35 cellular contexts compared by ENCODE assay signal in genomic region chr17:13981881-13982280, GRCh38.
"Had no signal": no experiment of that assay in that cellular context is flagged by ENCODE, and none has a peak within 500 bp of the region (broad histone marks: within the 10 kb centered on the region; RNA-seq: fewer than 3 reads in every experiment).

No MANE protein-coding gene starts in this region.

- H3K9me3 Mint-ChIP-seq: activated CD4-positive, alpha-beta memory T cell treated with anti-CD3 and anti-CD28 coated beads for 36 hours; activated naive CD4-positive, alpha-beta T cell treated with anti-CD3 and anti-CD28 coated beads for 36 hours; activated T-cell treated with anti-CD3 and anti-CD28 coated beads, Interleukin-2, amount 50 U/mL, for 4 hours; brain; T-helper 1 cell treated with Interleukin-12 subunit alpha and Interleukin-12 subunit beta and Interleukin-4 antibody, amounts not matched to agents 30 μg/mL and 1 μg/mL, for 36 hours had no signal

- H3K4me3 ChIP-seq: adrenal gland, Peyer's patch had no signal

- H3K27me3 Mint-ChIP-seq: activated B cell treated with CpG ODN at 0.5 μM for 24 hours; activated CD4-positive, alpha-beta memory T cell treated with anti-CD3 and anti-CD28 coated beads for 36 hours; brain had no signal

- H3K4me1 ChIP-seq: adrenal gland, Peyer's patch had no signal

- H3K27ac ChIP-seq: adrenal gland, Peyer's patch, VCaP had no signal

- H3K4me1 Mint-ChIP-seq: activated B cell treated with CpG ODN at 0.5 μM for 24 hours had no signal

- H3K27ac Mint-ChIP-seq: activated B cell treated with CpG ODN at 0.5 μM for 24 hours; activated CD4-positive, alpha-beta memory T cell treated with anti-CD3 and anti-CD28 coated beads for 36 hours; activated naive CD4-positive, alpha-beta T cell treated with anti-CD3 and anti-CD28 coated beads for 36 hours; activated naive CD4-positive, alpha-beta T cell treated with anti-CD3 and anti-CD28 coated beads, Interleukin-2, amount 50 U/mL, for 72 hours; activated T-helper 1 cell treated with anti-CD3 and anti-CD28 coated beads, Interleukin-12 subunit alpha, Interleukin-12 subunit beta, Interleukin-2, Interleukin-4 antibody, amounts not matched to agents 30 ng/mL and 10 ng/mL and 1 ng/mL, durations not matched to agents 14 hours and 24 hours and 36 hours; brain; T-helper 1 cell treated with Interleukin-12 subunit alpha and Interleukin-12 subunit beta and Interleukin-4 antibody, amounts not matched to agents 30 μg/mL and 1 μg/mL, for 36 hours had no signal

- H3K27me3 ChIP-seq: adrenal gland, Peyer's patch had no signal

- H3K4me3 Mint-ChIP-seq: activated B cell treated with CpG ODN at 0.5 μM for 24 hours; activated CD4-positive, alpha-beta memory T cell treated with anti-CD3 and anti-CD28 coated beads for 36 hours; activated naive CD4-positive, alpha-beta T cell treated with anti-CD3 and anti-CD28 coated beads for 36 hours; activated T-cell treated with anti-CD3 and anti-CD28 coated beads, Interleukin-2, amount 50 U/mL, for 4 hours; activated T-helper 1 cell treated with anti-CD3 and anti-CD28 coated beads, Interleukin-12 subunit alpha, Interleukin-12 subunit beta, Interleukin-2, Interleukin-4 antibody, amounts not matched to agents 30 ng/mL and 10 ng/mL and 1 ng/mL, durations not matched to agents 14 hours and 24 hours and 36 hours; brain; T-helper 1 cell treated with Interleukin-12 subunit alpha and Interleukin-12 subunit beta and Interleukin-4 antibody, amounts not matched to agents 30 μg/mL and 1 μg/mL, for 36 hours had no signal

- DNase-seq: activated B cell treated with CpG ODN at 0.5 μM for 24 hours; activated CD4-positive, alpha-beta memory T cell treated with anti-CD3 and anti-CD28 coated beads for 36 hours; activated CD4-positive, alpha-beta T cell treated with anti-CD3 and anti-CD28 coated beads for 4 hours; activated CD4-positive, alpha-beta T cell treated with anti-CD3 and anti-CD28 coated beads, Interleukin-2, amount 50 U/mL, for 1 hour; activated CD4-positive, CD25-positive, alpha-beta regulatory T cell treated with anti-CD3 and anti-CD28 coated beads, Interleukin-2, amount 50 U/mL, for 72 hours; activated CD8-positive, alpha-beta memory T cell treated with anti-CD3 and anti-CD28 coated beads, Interleukin-2, amount 50 U/mL, for 4 hours; activated gamma-delta T cell treated with Interleukin-2 at 50 U/mL for 16 hours; activated naive CD4-positive, alpha-beta T cell treated with anti-CD3 and anti-CD28 coated beads for 36 hours; activated T-cell treated with anti-CD3 and anti-CD28 coated beads for 4 hours; activated T-cell treated with anti-CD3 and anti-CD28 coated beads, Interleukin-2, amount 50 U/mL, for 4 hours; anterior cingulate cortex; central memory CD4-positive, alpha-beta T cell; Karpas-422; KBM-7; NCI-H1105; NCI-H1417 treated with DMSO at 0.1 percent for 48 hours; NCI-H187 treated with DMSO at 0.1 percent for 48 hours; NCI-H2081; NCI-H2171 treated with DMSO at 0.1 percent for 48 hours; NCI-H2227 treated with DMSO at 0.1 percent for 48 hours; NCI-H446; NCI-H510A treated with DMSO at 0.1 percent for 48 hours; NCI-H526 treated with DMSO at 0.1 percent for 48 hours; NCI-H774; PC-3; Peyer's patch; RPMI8226; SHP77 treated with DMSO at 0.1 percent for 48 hours; T-helper 9 cell had no signal

- H3K36me3 ChIP-seq: adrenal gland, Peyer's patch had no signal

- ATAC-seq: activated naive CD4-positive, alpha-beta T cell treated with anti-CD3 and anti-CD28 coated beads, Interleukin-2, amount 50 U/mL, for 72 hours; activated T-cell treated with anti-CD3 and anti-CD28 coated beads, Interleukin-2, amount 50 U/mL, for 4 hours; PC-3 had no signal

- H3K9me3 ChIP-seq: adrenal gland, Peyer's patch had no signal
